8 cellular contexts compared by ENCODE assay signal in the genomic region with DNA sequence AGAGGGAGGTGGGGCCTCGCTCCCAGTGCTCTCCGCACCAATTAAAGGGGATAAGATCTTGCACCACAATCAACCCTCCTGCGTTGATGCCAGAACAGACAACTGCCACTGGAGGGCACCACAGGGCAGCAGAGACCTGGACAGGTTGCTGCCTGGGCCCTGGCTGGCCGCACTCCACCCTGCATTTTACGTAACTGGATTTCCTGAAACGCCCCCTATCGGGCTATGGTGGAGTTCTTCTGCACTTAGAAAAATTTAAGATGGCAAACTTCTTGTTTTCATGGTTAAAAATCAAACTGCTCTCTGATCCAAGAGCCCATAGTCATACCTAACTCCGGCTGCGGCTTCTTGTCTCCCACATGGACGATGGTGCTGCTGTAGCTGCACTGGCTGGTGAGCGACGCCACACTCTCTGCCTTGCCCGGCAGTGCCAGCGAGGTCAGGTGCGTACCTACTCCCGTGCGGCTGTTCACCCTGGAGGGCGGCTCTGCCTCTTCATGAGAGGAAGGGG. TPM values are rescaled to one million over a fixed set of nuclear protein-coding genes. Genes with fewer than 3 reads are reported as not detected.
DNase-seq lines count a peak whose midpoint lies in the region; ATAC-seq and TF ChIP-seq lines count a peak whose summit lies in the region.

No MANE protein-coding gene starts in this region.

- intact Hi-C loops in body of pancreas (cut with DNase I) = no loop called here

- peak; percentile 92 to 99 (median 98) for TF ChIP-seq CTCF in body of pancreas (IDR thresholded peaks at IDR 0.05)

- H3K27ac ChIP-seq in GM23248 (no peak overlapping the region), body of pancreas (peak overlapping the region in 2 of 4 donors; percentile 14 to 37)

- H3K4me2 ChIP-seq in GM23248 (ENCODE audit: unreplicated experiment) = no peak overlapping the region

- H3K4me1 ChIP-seq in GM23248 (ENCODE audit: insufficient read depth) (no peaks in the 10 kb centered on the region), body of pancreas (peaks cover 14% of the 10 kb centered on the region)

- H3K36me3 ChIP-seq in GM23248 (ENCODE audit: low read depth) (no peaks in the 10 kb centered on the region; the same call in 1 of the 2 replicates), body of pancreas (replicated peaks in 1 of 2; ENCODE audit: insufficient read depth in 1 of 2, low read depth in 2 of 2) (peaks cover 0 to 29% of the 10 kb centered on the region in 2 donors)

- DNase-seq in Ammon's horn (ENCODE audit: low spot score) (peak; percentile 48), GM23248 (peak; percentile 70), NCI-H2171 treated with DMSO at 0.1 percent for 48 hours (lab: John Stamatoyannopoulos, UW) (peak; percentile 76), UCSD-AML1 (lab: John Stamatoyannopoulos, UW; ENCODE audit: unreplicated experiment) (peak; percentile 77), body of pancreas (peak; percentile 94 to 97 (median 96)), islet precursor cell (peak; percentile 97)
- peak; percentile 78 for DNase-seq in stimulated activated CD4-positive, alpha-beta T cell treated with anti-CD3 and anti-CD28 coated beads, Interleukin-4, amount 100 ng/mL, for 24 hours

- H2AFZ ChIP-seq in GM23248 = no peak overlapping the region

- no peaks in the 10 kb centered on the region for H3F3A ChIP-seq in GM23248 (ENCODE audit: insufficient read depth)

- ATAC-seq in body of pancreas (peak; percentile 97), GM21528 (IDR thresholded peaks at IDR 0.05; ENCODE audit: low FRiP score, unreplicated experiment) (no peak)

- H3K9me3 ChIP-seq in GM23248 (ENCODE audit: low read depth) (no peaks in the 10 kb centered on the region), body of pancreas (no peaks in the 10 kb centered on the region)

- H3K79me2 ChIP-seq in GM23248 (ENCODE audit: insufficient read depth) = no peaks in the 10 kb centered on the region

- in situ Hi-C loops in GM23248 (cut with MboI) = loop anchor here (25.0 kb wide), 1 partner anchor 669 kb away; the partner anchor contains the start of gene RAB17

- no peaks in the 10 kb centered on the region for H3K9me2 ChIP-seq in GM23248 (ENCODE audit: insufficient read depth)

- H4K20me1 ChIP-seq in GM23248 (ENCODE audit: insufficient read depth) = no peaks in the 10 kb centered on the region

- 76% methylated on average over 18 of the region's 18 CpGs for WGBS in GM23248 (ENCODE audit: low coverage in 1 of 2, low lambda C conversion rate in 2 of 2, missing lambda C conversion rate in 2 of 2), 2 experiments
- WGBS in body of pancreas, 2 donors = 38 to 44% methylated on average over 12 to 18 of the region's 18 CpGs

- TF ChIP-seq POLR2A in body of pancreas (IDR thresholded peaks at IDR 0.05) = no peak

- H3K9ac ChIP-seq in GM23248 = no peak overlapping the region

- H3K4me3 ChIP-seq in GM23248 (no peak overlapping the region), body of pancreas (no peak overlapping the region)

- H3K27me3 ChIP-seq in GM23248 (replicated peaks; ENCODE audit: insufficient read depth) (no peaks in the 10 kb centered on the region), body of pancreas (no peaks in the 10 kb centered on the region)

RNA-seq across cellular contexts. Expression of gene HES6, which starts 16.8 kb away (rescaled TPM):
- 0.86 and 0.89 TPM in 2 replicates for total RNA-seq in GM23248 (2014; rRNA removed; shearing (Covaris generic))
- 0.76 and 1.3 TPM in 2 replicates for polyA plus RNA-seq in GM23248 (2016; fragmentation: Nextera tagmentation; extraction: Ambion mirVana)
- 10 to 100 TPM; 15.5 to 29.3 TPM for total RNA-seq in body of pancreas

RNA-seq across cellular contexts. Expression of gene PER2, which starts 31.8 kb away (rescaled TPM):
- 2.8 and 6.2 TPM in 2 replicates for total RNA-seq in GM23248 (2014; rRNA removed; shearing (Covaris generic))
- polyA plus RNA-seq in GM23248 (2016; fragmentation: Nextera tagmentation; extraction: Ambion mirVana) = 1.6 and 2.3 TPM in 2 replicates
- total RNA-seq in body of pancreas = 10 to 100 TPM; 10.9 to 21.8 TPM

RNA-seq across cellular contexts. Expression of gene ILKAP, which starts 53.2 kb away (rescaled TPM):
- total RNA-seq in GM23248 (2014; rRNA removed; shearing (Covaris generic)) = 6.3 and 11.9 TPM in 2 replicates
- polyA plus RNA-seq in GM23248 (2016; fragmentation: Nextera tagmentation; extraction: Ambion mirVana) = 34.1 and 35.0 TPM in 2 replicates
- 10 to 100 TPM; 22.8 to 44.8 TPM for total RNA-seq in body of pancreas
